Comparison of ENCODE assay signal across 10 cellular contexts in the genomic region with DNA sequence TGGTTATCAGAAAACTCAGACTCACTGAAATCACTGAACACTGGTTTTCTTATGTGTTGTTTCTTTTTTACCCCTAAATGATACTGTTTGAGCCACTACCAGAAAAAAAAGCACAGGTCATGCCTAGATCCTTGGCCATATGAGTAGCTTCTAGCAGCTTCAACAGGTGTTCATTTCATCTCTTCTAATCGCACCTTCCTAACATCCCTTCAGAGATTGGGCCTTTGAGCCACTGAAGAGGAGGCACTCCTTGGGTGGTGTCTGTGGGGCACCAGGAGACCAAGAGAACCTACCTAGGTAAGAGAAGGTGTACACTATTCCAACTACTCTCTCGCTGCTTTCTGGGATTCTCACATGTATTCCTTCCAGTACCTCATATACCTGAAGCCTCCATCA. TPM values are rescaled to one million over a fixed set of nuclear protein-coding genes. Genes with fewer than 3 reads are reported as not detected.
DNase-seq lines count a peak whose midpoint lies in the region; ATAC-seq, FAIRE-seq and TF ChIP-seq lines count a peak whose summit lies in the region.
"Had no signal": no experiment of that assay in that cellular context is flagged by ENCODE, and none has a peak within 500 bp of the region (broad histone marks: within the 10 kb centered on the region; RNA-seq: fewer than 3 reads in every experiment).

No MANE protein-coding gene starts in this region.

- H3K4me3 Mint-ChIP-seq in brain = peak overlapping the region; percentile 85 to 97 (median 92)

- TF ChIP-seq EP300 in upper lobe of left lung (IDR thresholded peaks at IDR 0.05) = no peak

- H3K27me3 Mint-ChIP-seq in brain = peaks cover 6% of the 10 kb centered on the region

- DNase-seq in cardiac muscle cell (ENCODE audit: low read depth in 1 of 2, low spot score in 1 of 2) (no peak), Right ventricle myocardium superior (no peak), upper lobe of left lung (no peak), D721Med (ENCODE audit: insufficient read length, low spot score) (no peak), omental fat pad (ENCODE audit: low spot score) (no peak), GDM1 (lab: John Stamatoyannopoulos, UW) (no peak)
- DNase-seq: activated CD4-positive, CD25-positive, alpha-beta regulatory T cell; NCI-H226 had no signal

- H3K36me3 Mint-ChIP-seq in brain = no peaks in the 10 kb centered on the region

- H3K9me3 Mint-ChIP-seq in brain = no peaks in the 10 kb centered on the region

- no peak for TF ChIP-seq CTCF in cardiac muscle cell (IDR thresholded peaks at IDR 0.05; ENCODE audit: low read depth, low read length)
- no peak for TF ChIP-seq CTCF in brain (conservative IDR thresholded peaks at IDR 0.05)
- no peak for TF ChIP-seq CTCF in upper lobe of left lung (IDR thresholded peaks at IDR 0.05)
- no peak for TF ChIP-seq CTCF in D721Med (IDR thresholded peaks at IDR 0.05; ENCODE audit: insufficient read depth, missing control alignments)
- no peak for TF ChIP-seq CTCF in omental fat pad (IDR thresholded peaks at IDR 0.05)

- peak overlapping the region; percentile 80 for H3K9ac ChIP-seq in muscle layer of colon (ENCODE audit: low read length)

- H3K4me1 ChIP-seq in cardiac muscle cell (ENCODE audit: low read depth) = peaks cover 58% of the 10 kb centered on the region
- H3K4me1 ChIP-seq in muscle layer of colon (ENCODE audit: insufficient read depth, low read length) = peaks cover 78% of the 10 kb centered on the region
- H3K4me1 ChIP-seq in upper lobe of left lung = peaks cover 45 to 72% (median 62%) of the 10 kb centered on the region in 4 donors

- peaks cover 65% of the 10 kb centered on the region for H3K4me1 Mint-ChIP-seq in brain

- no peak for FAIRE-seq in D721Med (lab: Jason Lieb, UNC)

- intact Hi-C loops in Right ventricle myocardium superior (cut with DNase I) = loop anchor here (10.0 kb wide), 1 partner anchor 49 kb away; no protein-coding TSS in a partner anchor

- 75 to 83% methylated on average over 2 of the region's 2 CpGs for WGBS in upper lobe of left lung, 2 donors

- H3K27ac ChIP-seq in cardiac muscle cell = peak overlapping the region; percentile 83
- H3K27ac ChIP-seq in muscle layer of colon (ENCODE audit: low read depth, low read length) = peak overlapping the region; percentile 95
- peak overlapping the region; percentile 70 to 94 (median 89) for H3K27ac ChIP-seq in upper lobe of left lung

- H3K4me3 ChIP-seq in cardiac muscle cell (no peak overlapping the region), muscle layer of colon (ENCODE audit: low read depth in 1 of 2, low read length in 2 of 2) (peak overlapping the region in 1 of 2 donors; percentile 54), upper lobe of left lung (peak overlapping the region in 3 of 4 donors; percentile 57 to 82 (median 77))

- TF ChIP-seq POLR2A in upper lobe of left lung (IDR thresholded peaks at IDR 0.05) = no peak

- peak overlapping the region in 4 of 5 experiments; percentile 7 to 97 (median 94) for H3K27ac Mint-ChIP-seq in brain

- H3K27me3 ChIP-seq in cardiac muscle cell (no peaks in the 10 kb centered on the region), muscle layer of colon (ENCODE audit: control insufficient read depth in 1 of 2, insufficient read depth in 2 of 2, low read length in 2 of 2) (no peaks in the 10 kb centered on the region), upper lobe of left lung (no peaks in the 10 kb centered on the region)

- H3K9me3 ChIP-seq in cardiac muscle cell (ENCODE audit: low read depth) = no peaks in the 10 kb centered on the region
- no peaks in the 10 kb centered on the region for H3K9me3 ChIP-seq in muscle layer of colon (ENCODE audit: low read length)
- H3K9me3 ChIP-seq in upper lobe of left lung = no peaks in the 10 kb centered on the region

- ATAC-seq in Right ventricle myocardium superior (ENCODE audit: poor library complexity) (no peak), upper lobe of left lung (ENCODE audit: low FRiP score in 2 of 2) (no peak), omental fat pad (ENCODE audit: low FRiP score) (no peak)

- H3K36me3 ChIP-seq in cardiac muscle cell (no peaks in the 10 kb centered on the region), muscle layer of colon (ENCODE audit: insufficient read depth, low read length) (no peaks in the 10 kb centered on the region), upper lobe of left lung (no peaks in the 10 kb centered on the region)

RNA-seq across cellular contexts. Expression of a gene that starts 2.5 kb away (rescaled TPM):
- 16.5 and 42.7 TPM in 2 replicates for total RNA-seq in cardiac muscle cell
- polyA plus RNA-seq in cardiac muscle cell = 17.4 and 24.9 TPM in 2 replicates
- total RNA-seq in Right ventricle myocardium superior = 91.1 TPM
- 13.9 TPM for polyA plus RNA-seq in brain (ENCODE audit: insufficient read depth, low read depth, low replicate concordance)
- total RNA-seq in upper lobe of left lung = 100 to 1,000 TPM in 3 of 6 donors, 10 to 100 TPM in 3; 45.1 to 168 (median 100) TPM
- 100 to 1,000 TPM in 3 of 4 donors, 10 to 100 TPM in 1; 95.2 to 238 (median 147) TPM for total RNA-seq in omental fat pad
